In the genomic region with DNA sequence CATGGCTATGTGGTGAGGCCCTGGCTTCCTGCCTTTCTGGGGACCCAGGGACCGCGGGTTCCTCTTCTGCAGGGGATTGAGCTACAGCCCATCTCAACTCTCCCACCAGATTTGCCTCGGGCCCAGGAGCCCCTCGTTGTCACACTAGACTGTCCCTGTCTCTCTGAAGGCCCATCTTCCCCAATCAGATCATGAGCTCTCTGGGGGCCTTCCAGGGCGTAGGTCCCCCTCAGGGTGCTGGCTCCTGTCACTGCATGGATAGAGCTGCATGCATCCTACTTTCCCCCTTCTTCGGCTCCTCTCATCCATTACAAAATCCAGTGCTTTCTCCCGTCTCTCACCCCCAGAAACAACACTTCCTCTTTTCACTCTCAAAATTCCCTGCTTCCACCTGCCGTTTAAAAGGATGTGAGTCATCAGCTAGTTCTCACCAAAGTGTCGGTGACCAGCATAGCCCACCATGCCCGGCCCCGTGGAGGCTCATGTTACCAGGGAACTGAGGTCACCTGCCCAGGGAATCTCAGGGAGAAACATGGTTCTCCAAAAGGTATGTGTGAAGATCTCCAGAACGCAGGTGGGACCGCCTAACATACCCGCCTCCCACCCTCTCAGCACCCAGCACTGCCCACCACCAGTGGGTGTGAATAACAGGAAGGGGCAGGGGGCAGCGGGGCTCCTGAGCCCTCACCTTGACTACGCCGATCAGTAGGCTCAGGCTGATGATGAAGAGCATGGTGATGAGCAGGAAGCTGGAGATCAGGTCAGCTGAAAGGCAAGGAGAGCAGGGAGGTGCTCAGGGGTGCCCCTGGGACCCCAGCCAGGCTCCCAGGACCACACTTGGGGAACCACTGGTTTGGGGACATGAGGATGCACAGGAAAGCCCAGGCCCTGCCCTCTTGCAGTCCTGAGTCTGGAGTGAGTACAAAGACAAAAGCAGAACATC, we compare ENCODE assay signal across 1 cellular context.
A peak's percentile ranks its signal among the peaks of the same experiment; 100 is the strongest.
TF ChIP-seq lines count a peak whose summit lies in the region.

No MANE protein-coding gene starts in this region.

TF ChIP-seq in K562, 482 proteins besides CTCF, POLR2A, EP300 and RAD21 (continued from another document and continues in another):
- no peak for TF ChIP-seq ZBTB17 (CRISPR knock-in tag; IDR thresholded peaks at IDR 0.05)
- no peak for TF ChIP-seq ZSCAN29 (IDR thresholded peaks at IDR 0.05)
- peak; percentile 83; the same call in 1 of the 2 replicates for TF ChIP-seq ZNF175 (CRISPR knock-in tag; IDR thresholded peaks at IDR 0.05; ENCODE audit: low read depth)
- TF ChIP-seq, protein P1, sequence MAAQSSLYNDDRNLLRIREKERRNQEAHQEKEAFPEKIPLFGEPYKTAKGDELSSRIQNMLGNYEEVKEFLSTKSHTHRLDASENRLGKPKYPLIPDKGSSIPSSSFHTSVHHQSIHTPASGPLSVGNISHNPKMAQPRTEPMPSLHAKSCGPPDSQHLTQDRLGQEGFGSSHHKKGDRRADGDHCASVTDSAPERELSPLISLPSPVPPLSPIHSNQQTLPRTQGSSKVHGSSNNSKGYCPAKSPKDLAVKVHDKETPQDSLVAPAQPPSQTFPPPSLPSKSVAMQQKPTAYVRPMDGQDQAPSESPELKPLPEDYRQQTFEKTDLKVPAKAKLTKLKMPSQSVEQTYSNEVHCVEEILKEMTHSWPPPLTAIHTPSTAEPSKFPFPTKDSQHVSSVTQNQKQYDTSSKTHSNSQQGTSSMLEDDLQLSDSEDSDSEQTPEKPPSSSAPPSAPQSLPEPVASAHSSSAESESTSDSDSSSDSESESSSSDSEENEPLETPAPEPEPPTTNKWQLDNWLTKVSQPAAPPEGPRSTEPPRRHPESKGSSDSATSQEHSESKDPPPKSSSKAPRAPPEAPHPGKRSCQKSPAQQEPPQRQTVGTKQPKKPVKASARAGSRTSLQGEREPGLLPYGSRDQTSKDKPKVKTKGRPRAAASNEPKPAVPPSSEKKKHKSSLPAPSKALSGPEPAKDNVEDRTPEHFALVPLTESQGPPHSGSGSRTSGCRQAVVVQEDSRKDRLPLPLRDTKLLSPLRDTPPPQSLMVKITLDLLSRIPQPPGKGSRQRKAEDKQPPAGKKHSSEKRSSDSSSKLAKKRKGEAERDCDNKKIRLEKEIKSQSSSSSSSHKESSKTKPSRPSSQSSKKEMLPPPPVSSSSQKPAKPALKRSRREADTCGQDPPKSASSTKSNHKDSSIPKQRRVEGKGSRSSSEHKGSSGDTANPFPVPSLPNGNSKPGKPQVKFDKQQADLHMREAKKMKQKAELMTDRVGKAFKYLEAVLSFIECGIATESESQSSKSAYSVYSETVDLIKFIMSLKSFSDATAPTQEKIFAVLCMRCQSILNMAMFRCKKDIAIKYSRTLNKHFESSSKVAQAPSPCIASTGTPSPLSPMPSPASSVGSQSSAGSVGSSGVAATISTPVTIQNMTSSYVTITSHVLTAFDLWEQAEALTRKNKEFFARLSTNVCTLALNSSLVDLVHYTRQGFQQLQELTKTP (IDR thresholded peaks at IDR 0.05; ENCODE audit: low read depth in 1 of 2, partially characterized antibody in 2 of 2): no peak
- peak; percentile 82 for TF ChIP-seq ARID1B (IDR thresholded peaks at IDR 0.05)
- no peak for TF ChIP-seq TARDBP (IDR thresholded peaks at IDR 0.05)
- TF ChIP-seq, protein P2, sequence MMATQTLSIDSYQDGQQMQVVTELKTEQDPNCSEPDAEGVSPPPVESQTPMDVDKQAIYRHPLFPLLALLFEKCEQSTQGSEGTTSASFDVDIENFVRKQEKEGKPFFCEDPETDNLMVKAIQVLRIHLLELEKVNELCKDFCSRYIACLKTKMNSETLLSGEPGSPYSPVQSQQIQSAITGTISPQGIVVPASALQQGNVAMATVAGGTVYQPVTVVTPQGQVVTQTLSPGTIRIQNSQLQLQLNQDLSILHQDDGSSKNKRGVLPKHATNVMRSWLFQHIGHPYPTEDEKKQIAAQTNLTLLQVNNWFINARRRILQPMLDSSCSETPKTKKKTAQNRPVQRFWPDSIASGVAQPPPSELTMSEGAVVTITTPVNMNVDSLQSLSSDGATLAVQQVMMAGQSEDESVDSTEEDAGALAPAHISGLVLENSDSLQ (IDR thresholded peaks at IDR 0.05): peak; percentile 8; the same call in 1 of the 2 replicates
- TF ChIP-seq ZNF584 (CRISPR knock-in tag; IDR thresholded peaks at IDR 0.05; ENCODE audit: low read depth): peak; percentile 72
- TF ChIP-seq, protein P3, sequence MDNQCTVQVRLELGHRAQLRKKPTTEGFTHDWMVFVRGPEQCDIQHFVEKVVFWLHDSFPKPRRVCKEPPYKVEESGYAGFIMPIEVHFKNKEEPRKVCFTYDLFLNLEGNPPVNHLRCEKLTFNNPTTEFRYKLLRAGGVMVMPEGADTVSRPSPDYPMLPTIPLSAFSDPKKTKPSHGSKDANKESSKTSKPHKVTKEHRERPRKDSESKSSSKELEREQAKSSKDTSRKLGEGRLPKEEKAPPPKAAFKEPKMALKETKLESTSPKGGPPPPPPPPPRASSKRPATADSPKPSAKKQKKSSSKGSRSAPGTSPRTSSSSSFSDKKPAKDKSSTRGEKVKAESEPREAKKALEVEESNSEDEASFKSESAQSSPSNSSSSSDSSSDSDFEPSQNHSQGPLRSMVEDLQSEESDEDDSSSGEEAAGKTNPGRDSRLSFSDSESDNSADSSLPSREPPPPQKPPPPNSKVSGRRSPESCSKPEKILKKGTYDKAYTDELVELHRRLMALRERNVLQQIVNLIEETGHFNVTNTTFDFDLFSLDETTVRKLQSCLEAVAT (IDR thresholded peaks at IDR 0.05): no peak
- no peak for TF ChIP-seq ZNF75A (CRISPR knock-in tag; IDR thresholded peaks at IDR 0.05)
- TF ChIP-seq FOS (IDR thresholded peaks at IDR 0.05; ENCODE audit: extremely low read depth, insufficient read length): peak; percentile 42
- no peak for TF ChIP-seq EHMT2 (IDR thresholded peaks at IDR 0.05)
- no peak for TF ChIP-seq ERF (CRISPR knock-in tag; IDR thresholded peaks at IDR 0.05)
- TF ChIP-seq, protein P4, sequence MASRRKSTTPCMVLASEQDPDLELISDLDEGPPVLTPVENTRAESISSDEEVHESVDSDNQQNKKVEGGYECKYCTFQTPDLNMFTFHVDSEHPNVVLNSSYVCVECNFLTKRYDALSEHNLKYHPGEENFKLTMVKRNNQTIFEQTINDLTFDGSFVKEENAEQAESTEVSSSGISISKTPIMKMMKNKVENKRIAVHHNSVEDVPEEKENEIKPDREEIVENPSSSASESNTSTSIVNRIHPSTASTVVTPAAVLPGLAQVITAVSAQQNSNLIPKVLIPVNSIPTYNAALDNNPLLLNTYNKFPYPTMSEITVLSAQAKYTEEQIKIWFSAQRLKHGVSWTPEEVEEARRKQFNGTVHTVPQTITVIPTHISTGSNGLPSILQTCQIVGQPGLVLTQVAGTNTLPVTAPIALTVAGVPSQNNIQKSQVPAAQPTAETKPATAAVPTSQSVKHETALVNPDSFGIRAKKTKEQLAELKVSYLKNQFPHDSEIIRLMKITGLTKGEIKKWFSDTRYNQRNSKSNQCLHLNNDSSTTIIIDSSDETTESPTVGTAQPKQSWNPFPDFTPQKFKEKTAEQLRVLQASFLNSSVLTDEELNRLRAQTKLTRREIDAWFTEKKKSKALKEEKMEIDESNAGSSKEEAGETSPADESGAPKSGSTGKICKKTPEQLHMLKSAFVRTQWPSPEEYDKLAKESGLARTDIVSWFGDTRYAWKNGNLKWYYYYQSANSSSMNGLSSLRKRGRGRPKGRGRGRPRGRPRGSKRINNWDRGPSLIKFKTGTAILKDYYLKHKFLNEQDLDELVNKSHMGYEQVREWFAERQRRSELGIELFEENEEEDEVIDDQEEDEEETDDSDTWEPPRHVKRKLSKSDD (conservative IDR thresholded peaks at IDR 0.05; ENCODE audit: low read length): no peak
- TF ChIP-seq, protein P5, sequence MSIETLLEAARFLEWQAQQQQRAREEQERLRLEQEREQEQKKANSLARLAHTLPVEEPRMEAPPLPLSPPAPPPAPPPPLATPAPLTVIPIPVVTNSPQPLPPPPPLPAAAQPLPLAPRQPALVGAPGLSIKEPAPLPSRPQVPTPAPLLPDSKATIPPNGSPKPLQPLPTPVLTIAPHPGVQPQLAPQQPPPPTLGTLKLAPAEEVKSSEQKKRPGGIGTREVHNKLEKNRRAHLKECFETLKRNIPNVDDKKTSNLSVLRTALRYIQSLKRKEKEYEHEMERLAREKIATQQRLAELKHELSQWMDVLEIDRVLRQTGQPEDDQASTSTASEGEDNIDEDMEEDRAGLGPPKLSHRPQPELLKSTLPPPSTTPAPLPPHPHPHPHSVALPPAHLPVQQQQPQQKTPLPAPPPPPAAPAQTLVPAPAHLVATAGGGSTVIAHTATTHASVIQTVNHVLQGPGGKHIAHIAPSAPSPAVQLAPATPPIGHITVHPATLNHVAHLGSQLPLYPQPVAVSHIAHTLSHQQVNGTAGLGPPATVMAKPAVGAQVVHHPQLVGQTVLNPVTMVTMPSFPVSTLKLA (conservative IDR thresholded peaks at IDR 0.05): no peak
- TF ChIP-seq FUS (optimal IDR thresholded peaks at IDR 0.05; ENCODE audit: low read depth, low read length): no peak
- TF ChIP-seq E2F3 (CRISPR knock-in tag; IDR thresholded peaks at IDR 0.05): no peak
- TF ChIP-seq HNRNPLL (IDR thresholded peaks at IDR 0.05; ENCODE audit: low read depth, low read length, poor library complexity, severe bottlenecking): no peak
- no peak for TF ChIP-seq NFRKB (IDR thresholded peaks at IDR 0.05; ENCODE audit: low read depth)
- no peak for TF ChIP-seq SIX5 (IDR thresholded peaks at IDR 0.05; ENCODE audit: borderline replicate concordance in 1 of 2, insufficient read depth in 1 of 2, low read depth in 1 of 2, low read length in 2 of 2)
- TF ChIP-seq, protein P6, sequence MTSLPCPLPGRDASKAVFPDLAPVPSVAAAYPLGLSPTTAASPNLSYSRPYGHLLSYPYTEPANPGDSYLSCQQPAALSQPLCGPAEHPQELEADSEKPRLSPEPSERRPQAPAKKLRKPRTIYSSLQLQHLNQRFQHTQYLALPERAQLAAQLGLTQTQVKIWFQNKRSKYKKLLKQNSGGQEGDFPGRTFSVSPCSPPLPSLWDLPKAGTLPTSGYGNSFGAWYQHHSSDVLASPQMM (CRISPR knock-in tag; IDR thresholded peaks at IDR 0.05): no peak
- peak; percentile 62; the same call in 1 of the 2 replicates for TF ChIP-seq SMARCC2 (IDR thresholded peaks at IDR 0.05; ENCODE audit: low read depth)
- TF ChIP-seq SRSF7 (optimal IDR thresholded peaks at IDR 0.05; ENCODE audit: low read depth, low read length): no peak
- TF ChIP-seq ZNF785 (CRISPR knock-in tag; IDR thresholded peaks at IDR 0.05): no peak
- TF ChIP-seq MCM3 (IDR thresholded peaks at IDR 0.05): no peak
- no peak for TF ChIP-seq ZNF57 (CRISPR knock-in tag; IDR thresholded peaks at IDR 0.05)
- TF ChIP-seq CHD1 (IDR thresholded peaks at IDR 0.05; ENCODE audit: low read length): no peak
- TF ChIP-seq SMAD2 (IDR thresholded peaks at IDR 0.05; ENCODE audit: low read depth, low read length): no peak
- peak; percentile 58; the same call in 1 of the 2 replicates for TF ChIP-seq TEAD4 (IDR thresholded peaks at IDR 0.05; ENCODE audit: low read length)
- TF ChIP-seq TEAD4 (CRISPR knock-in tag; IDR thresholded peaks at IDR 0.05; ENCODE audit: borderline replicate concordance): no peak
- 0 out of 4 replicates have a peak, but pooled peaks of 1 of the 2 experiments have one; percentile 23 for TF ChIP-seq TEAD1 (CRISPR knock-in tag; IDR thresholded peaks at IDR 0.05)
- TF ChIP-seq, protein P7, sequence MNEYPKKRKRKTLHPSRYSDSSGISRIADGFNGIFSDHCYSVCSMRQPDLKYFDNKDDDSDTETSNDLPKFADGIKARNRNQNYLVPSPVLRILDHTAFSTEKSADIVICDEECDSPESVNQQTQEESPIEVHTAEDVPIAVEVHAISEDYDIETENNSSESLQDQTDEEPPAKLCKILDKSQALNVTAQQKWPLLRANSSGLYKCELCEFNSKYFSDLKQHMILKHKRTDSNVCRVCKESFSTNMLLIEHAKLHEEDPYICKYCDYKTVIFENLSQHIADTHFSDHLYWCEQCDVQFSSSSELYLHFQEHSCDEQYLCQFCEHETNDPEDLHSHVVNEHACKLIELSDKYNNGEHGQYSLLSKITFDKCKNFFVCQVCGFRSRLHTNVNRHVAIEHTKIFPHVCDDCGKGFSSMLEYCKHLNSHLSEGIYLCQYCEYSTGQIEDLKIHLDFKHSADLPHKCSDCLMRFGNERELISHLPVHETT (CRISPR knock-in tag; conservative IDR thresholded peaks at IDR 0.05 in 1 of 2, IDR thresholded peaks at IDR 0.05 in 1 of 2): 0 out of 4 replicates have a peak, but pooled peaks of 1 of the 2 experiments have one; percentile 19
- TF ChIP-seq, protein P8, sequence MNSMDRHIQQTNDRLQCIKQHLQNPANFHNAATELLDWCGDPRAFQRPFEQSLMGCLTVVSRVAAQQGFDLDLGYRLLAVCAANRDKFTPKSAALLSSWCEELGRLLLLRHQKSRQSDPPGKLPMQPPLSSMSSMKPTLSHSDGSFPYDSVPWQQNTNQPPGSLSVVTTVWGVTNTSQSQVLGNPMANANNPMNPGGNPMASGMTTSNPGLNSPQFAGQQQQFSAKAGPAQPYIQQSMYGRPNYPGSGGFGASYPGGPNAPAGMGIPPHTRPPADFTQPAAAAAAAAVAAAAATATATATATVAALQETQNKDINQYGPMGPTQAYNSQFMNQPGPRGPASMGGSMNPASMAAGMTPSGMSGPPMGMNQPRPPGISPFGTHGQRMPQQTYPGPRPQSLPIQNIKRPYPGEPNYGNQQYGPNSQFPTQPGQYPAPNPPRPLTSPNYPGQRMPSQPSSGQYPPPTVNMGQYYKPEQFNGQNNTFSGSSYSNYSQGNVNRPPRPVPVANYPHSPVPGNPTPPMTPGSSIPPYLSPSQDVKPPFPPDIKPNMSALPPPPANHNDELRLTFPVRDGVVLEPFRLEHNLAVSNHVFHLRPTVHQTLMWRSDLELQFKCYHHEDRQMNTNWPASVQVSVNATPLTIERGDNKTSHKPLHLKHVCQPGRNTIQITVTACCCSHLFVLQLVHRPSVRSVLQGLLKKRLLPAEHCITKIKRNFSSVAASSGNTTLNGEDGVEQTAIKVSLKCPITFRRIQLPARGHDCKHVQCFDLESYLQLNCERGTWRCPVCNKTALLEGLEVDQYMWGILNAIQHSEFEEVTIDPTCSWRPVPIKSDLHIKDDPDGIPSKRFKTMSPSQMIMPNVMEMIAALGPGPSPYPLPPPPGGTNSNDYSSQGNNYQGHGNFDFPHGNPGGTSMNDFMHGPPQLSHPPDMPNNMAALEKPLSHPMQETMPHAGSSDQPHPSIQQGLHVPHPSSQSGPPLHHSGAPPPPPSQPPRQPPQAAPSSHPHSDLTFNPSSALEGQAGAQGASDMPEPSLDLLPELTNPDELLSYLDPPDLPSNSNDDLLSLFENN (IDR thresholded peaks at IDR 0.05; ENCODE audit: low read depth in 2 of 2, low read length in 2 of 2): no peak
- TF ChIP-seq, protein P9, sequence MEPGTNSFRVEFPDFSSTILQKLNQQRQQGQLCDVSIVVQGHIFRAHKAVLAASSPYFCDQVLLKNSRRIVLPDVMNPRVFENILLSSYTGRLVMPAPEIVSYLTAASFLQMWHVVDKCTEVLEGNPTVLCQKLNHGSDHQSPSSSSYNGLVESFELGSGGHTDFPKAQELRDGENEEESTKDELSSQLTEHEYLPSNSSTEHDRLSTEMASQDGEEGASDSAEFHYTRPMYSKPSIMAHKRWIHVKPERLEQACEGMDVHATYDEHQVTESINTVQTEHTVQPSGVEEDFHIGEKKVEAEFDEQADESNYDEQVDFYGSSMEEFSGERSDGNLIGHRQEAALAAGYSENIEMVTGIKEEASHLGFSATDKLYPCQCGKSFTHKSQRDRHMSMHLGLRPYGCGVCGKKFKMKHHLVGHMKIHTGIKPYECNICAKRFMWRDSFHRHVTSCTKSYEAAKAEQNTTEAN (CRISPR knock-in tag; IDR thresholded peaks at IDR 0.05): no peak
